Comparison of ENCODE assay signal across 9 cellular contexts in genomic region chr3:112302881-112303761, GRCh38. TPM values are rescaled to one million over a fixed set of nuclear protein-coding genes. Genes with fewer than 3 reads are reported as not detected.
A peak's percentile ranks its signal among the peaks of the same experiment; 100 is the strongest.
DNase-seq lines count a peak whose midpoint lies in the region; ATAC-seq, FAIRE-seq and TF ChIP-seq lines count a peak whose summit lies in the region.
"Had no signal": no experiment of that assay in that cellular context is flagged by ENCODE, and none has a peak within 500 bp of the region (broad histone marks: within the 10 kb centered on the region; RNA-seq: fewer than 3 reads in every experiment).

No MANE protein-coding gene starts in this region.

- peak overlapping the region; percentile 79 to 90 (median 83) for H3K4me2 ChIP-seq in BLaER1 treated with 17β-estradiol and CSF1 and Interleukin-3, amounts not matched to agents 10 nM and 100 nM
- H3K4me2 ChIP-seq in GM12878 (ENCODE audit: control insufficient read depth, insufficient read depth), result peak overlapping the region; percentile 64

- no peak for TF ChIP-seq EP300 in GM12878 (IDR thresholded peaks at IDR 0.05; ENCODE audit: borderline replicate concordance in 1 of 2, control insufficient read depth in 1 of 2, low read depth in 2 of 2, low read length in 2 of 2)

- H3K36me3 ChIP-seq in BLaER1 treated with 17β-estradiol and CSF1 and Interleukin-3, amounts not matched to agents 10 nM and 100 nM, result no peaks in the 10 kb centered on the region
- no peaks in the 10 kb centered on the region for H3K36me3 ChIP-seq in GM12878 (ENCODE audit: control insufficient read depth in 2 of 2, insufficient read depth in 2 of 2, low read length in 1 of 2)
- no peaks in the 10 kb centered on the region for H3K36me3 ChIP-seq in lower lobe of right lung

- TF ChIP-seq RAD21 in GM12878 (IDR thresholded peaks at IDR 0.05; ENCODE audit: insufficient read depth, low read depth, low read length), result 0 out of 2 replicates have a peak, but pooled peaks have one; percentile 1

- H3K27ac ChIP-seq in BLaER1 treated with 17β-estradiol and CSF1 and Interleukin-3, amounts not matched to agents 10 nM and 100 nM, result peak overlapping the region in 8 of 11 experiments; percentile 5 to 69 (median 42); a peak in 12 of 22 replicates
- H3K27ac ChIP-seq in GM12878 (ENCODE audit: control insufficient read depth, insufficient read depth) (peak overlapping the region; percentile 27; the same call in 1 of the 2 replicates), lower lobe of right lung (peak overlapping the region; percentile 4)

- no peaks in the 10 kb centered on the region for H4K20me1 ChIP-seq in BLaER1 treated with 17β-estradiol and CSF1 and Interleukin-3, amounts not matched to agents 10 nM and 100 nM
- no peaks in the 10 kb centered on the region for H4K20me1 ChIP-seq in GM12878 (ENCODE audit: control insufficient read depth, insufficient read depth)

- peak overlapping the region; percentile 38 to 67 (median 54) for H3K4me3 ChIP-seq in BLaER1 treated with 17β-estradiol and CSF1 and Interleukin-3, amounts not matched to agents 10 nM and 100 nM
- H3K4me3 ChIP-seq in GM12878, result peak overlapping the region; percentile 50; the same call in 1 of the 2 replicates
- H3K4me3 ChIP-seq in lower lobe of right lung, result peak overlapping the region; percentile 51

- H3K9me3 ChIP-seq in BLaER1 treated with 17β-estradiol and CSF1 and Interleukin-3, amounts not matched to agents 10 nM and 100 nM (replicated peaks in 1 of 11), result peaks cover 0 to 15% (median 9%) of the 10 kb centered on the region in 11 experiments; a peak in 12 of 22 replicates
- H3K9me3 ChIP-seq in GM12878 (replicated peaks; ENCODE audit: control insufficient read depth, insufficient read depth, low read length), result peaks cover 1% of the 10 kb centered on the region; the same call in 1 of the 3 replicates
- no peaks in the 10 kb centered on the region for H3K9me3 ChIP-seq in lower lobe of right lung

- no TSS peak for BruUV-seq in GM12878 (replicated peaks; lab: Mats Ljungman, UMichigan)

- RAD21 ChIA-PET in GM12878 (lab: Charles Lee; ENCODE audit: unreplicated experiment), result interaction anchor here (1.1 to 1.6 kb wide), 4 partner anchors 10 to 30 kb away, joined by 4 to 8 read pairs (median 4); partner anchors contain the start of genes CD200 and SLC9C1

- no peak for FAIRE-seq in GM12878 (lab: Jason Lieb, UNC)
- FAIRE-seq: colon had no signal

- ATAC-seq in HG02852 (IDR thresholded peaks at IDR 0.05; ENCODE audit: unreplicated experiment) (peak; percentile 61), GM12878 (peak; percentile 66), lower lobe of right lung (peak in 1 of 2 donors; percentile 6), GM18505 (IDR thresholded peaks at IDR 0.05; ENCODE audit: unreplicated experiment) (no peak)

- in situ Hi-C loops in GM12878 (cut with MboI), result no loop called here

- H3K9ac ChIP-seq in BLaER1 treated with 17β-estradiol and CSF1 and Interleukin-3, amounts not matched to agents 10 nM and 100 nM, result peak overlapping the region in 10 of 11 experiments; percentile 20 to 78 (median 62); a peak in 18 of 22 replicates
- peak overlapping the region; percentile 27 for H3K9ac ChIP-seq in GM12878 (ENCODE audit: control insufficient read depth, insufficient read depth, low read length)

- intact Hi-C loops in GM12878 (cut with micrococcal nuclease; ENCODE audit: unreplicated experiment), result no loop called here
- intact Hi-C loops in lower lobe of right lung (cut with DNase I), result no loop called here

- no peaks in the 10 kb centered on the region for H3K79me2 ChIP-seq in GM12878 (ENCODE audit: control insufficient read depth, insufficient read depth, low read length)

- TF ChIP-seq CTCF in GM12878 (IDR thresholded peaks at IDR 0.05 in 2 of 3, conservative IDR thresholded peaks at IDR 0.05 in 1 of 3; ENCODE audit: control insufficient read depth in 2 of 3, extremely low read depth in 1 of 3, insufficient read depth in 1 of 3, low read depth in 3 of 3, low read length in 3 of 3), result no peak
- TF ChIP-seq CTCF in lower lobe of right lung (IDR thresholded peaks at IDR 0.05), result no peak

- WGBS in GM12878 (ENCODE audit: insufficient coverage, insufficient replicate concordance, low lambda C conversion rate, missing lambda C conversion rate), result 26% methylated on average over 12 of the region's 12 CpGs

- TF ChIP-seq POLR2A in GM12878 (IDR thresholded peaks at IDR 0.05; ENCODE audit: low read depth, low read length) (no peak), GM18505 (IDR thresholded peaks at IDR 0.05; ENCODE audit: borderline replicate concordance, extremely low read depth, insufficient read depth, insufficient read length) (no peak)

- SMC1A ChIA-PET in GM12878 (lab: Charles Lee; ENCODE audit: uncharacterized antibody, unreplicated experiment), result interaction anchor here (0.6 to 2.5 kb wide), 13 partner anchors 10 to 200 kb away, joined by 3 to 10 read pairs (median 3); no protein-coding TSS in a partner anchor

- peaks cover 19 to 41% (median 32%) of the 10 kb centered on the region in 10 experiments for H3K4me1 ChIP-seq in BLaER1 treated with 17β-estradiol and CSF1 and Interleukin-3, amounts not matched to agents 10 nM and 100 nM
- H3K4me1 ChIP-seq in GM12878 (ENCODE audit: control insufficient read depth, insufficient read depth, low read length) (peaks cover 16% of the 10 kb centered on the region), lower lobe of right lung (peaks cover 25% of the 10 kb centered on the region)

- H2AFZ ChIP-seq in GM12878 (ENCODE audit: control insufficient read depth, low read depth, low read length), result peak overlapping the region; percentile 67

- CTCF ChIA-PET in GM12878 (lab: Yijun Ruan, JAX), result interaction anchor here (1.2 to 3.6 kb wide), 4 partner anchors 10 to 230 kb away, joined by 3 to 39 read pairs (median 6); partner anchors contain the start of gene SLC9C1

- POLR2A ChIA-PET in GM12878 (lab: Charles Lee), result interaction anchor here (0.7 to 1.5 kb wide), 2 partner anchors 13 to 191 kb away, joined by 3 read pairs; no protein-coding TSS in a partner anchor

- DNase-seq in GM12878 (ENCODE audit: low read depth, low spot score) (no peak), lower lobe of right lung (no peak), globus pallidus (ENCODE audit: low spot score) (no peak), GOT3 (lab: John Stamatoyannopoulos, UW) (no peak), DMS153 treated with DMSO at 0.1 percent for 48 hours (lab: John Stamatoyannopoulos, UW; ENCODE audit: unreplicated experiment) (no peak)

- H3K27me3 ChIP-seq in BLaER1 treated with 17β-estradiol and CSF1 and Interleukin-3, amounts not matched to agents 10 nM and 100 nM, result no peaks in the 10 kb centered on the region
- no peaks in the 10 kb centered on the region for H3K27me3 ChIP-seq in GM12878 (replicated peaks in 1 of 2; ENCODE audit: control insufficient read depth in 2 of 2, insufficient read depth in 2 of 2, low read length in 1 of 2)
- no peaks in the 10 kb centered on the region for H3K27me3 ChIP-seq in lower lobe of right lung (ENCODE audit: low read depth)

TF ChIP-seq in GM12878, 131 proteins besides CTCF, POLR2A, EP300 and RAD21 (continues in another document):
- TF ChIP-seq USF1 (IDR thresholded peaks at IDR 0.05; ENCODE audit: borderline replicate concordance, extremely low read length, insufficient read depth, low read depth, low read length), result no peak

RNA-seq across cellular contexts. Expression of gene SLC9C1, which starts 9.1 kb away (rescaled TPM):
- total RNA-seq in GM12878 (2013; cell fraction: nucleolus; rRNA removed), result 3.6 and 5.6 TPM in 2 replicates
- total RNA-seq in GM12878 (2014; rRNA removed) (not detected in 2 replicates), GM12878 (2014; rRNA removed; fragmentation: Illumina TruSeq; extraction: Trizol) (not detected in 2 replicates), GM12878 (2021) (not detected in 2 replicates), lower lobe of right lung (not detected)
- polyA plus RNA-seq in GM12878 (2011; ENCODE audit: low read depth), result not detected
- polyA plus RNA-seq in GM12878 (2011; rRNA removed) (0.23 TPM in 1 of 2 replicates, not detected in the other), GM12878 (2014; fragmentation: Illumina TruSeq; extraction: Trizol) (not detected in 2 replicates), GM12878 (2014; fragmentation: Nextera tagmentation; extraction: Ambion mirVana) (not detected), GM12878 (2014; rRNA removed) (not detected in 2 replicates), GM12878 (2016; fragmentation: Nextera tagmentation; extraction: Ambion mirVana) (not detected)
- polyA plus RNA-seq in GM12878 (2011; cell fraction: cytosol; rRNA removed), result not detected in 2 replicates
- not detected in 2 replicates for polyA plus RNA-seq in GM12878 (2011; cell fraction: nucleus; rRNA removed)
- 0.07 TPM in 1 of 2 replicates, not detected in the other for polyA plus RNA-seq in GM12878 (2012)
- not detected in 2 replicates for polyA minus RNA-seq in GM12878 (2011; rRNA and poly(A)+ RNA removed)
- polyA minus RNA-seq in GM12878 (2011; cell fraction: cytosol; rRNA and poly(A)+ RNA removed), result not detected in 2 replicates
- not detected in 2 replicates for polyA minus RNA-seq in GM12878 (2011; cell fraction: nucleus; rRNA and poly(A)+ RNA removed)

RNA-seq across cellular contexts. Expression of gene CD200, which starts 29.8 kb away (rescaled TPM):
- 63.1 and 64.4 TPM in 2 replicates for total RNA-seq in GM12878 (2013; cell fraction: nucleolus; rRNA removed)
- total RNA-seq in GM12878 (2014; rRNA removed) (21.2 and 24.3 TPM in 2 replicates), GM12878 (2014; rRNA removed; fragmentation: Illumina TruSeq; extraction: Trizol) (28.0 and 29.5 TPM in 2 replicates), GM12878 (2021) (27.8 and 29.2 TPM in 2 replicates), lower lobe of right lung (4.4 TPM)
- 9.9 TPM for polyA plus RNA-seq in GM12878 (2011; ENCODE audit: low read depth)
- polyA plus RNA-seq in GM12878 (2011; rRNA removed) (84.3 and 97.3 TPM in 2 replicates), GM12878 (2014; fragmentation: Illumina TruSeq; extraction: Trizol) (51.2 and 65.2 TPM in 2 replicates), GM12878 (2014; fragmentation: Nextera tagmentation; extraction: Ambion mirVana) (10 to 100 TPM; 39.8 to 44.0 TPM), GM12878 (2014; rRNA removed) (25.1 and 31.8 TPM in 2 replicates), GM12878 (2016; fragmentation: Nextera tagmentation; extraction: Ambion mirVana) (10 to 100 TPM; 31.0 to 34.5 TPM)
- 56.1 and 67.4 TPM in 2 replicates for polyA plus RNA-seq in GM12878 (2011; cell fraction: cytosol; rRNA removed)
- polyA plus RNA-seq in GM12878 (2011; cell fraction: nucleus; rRNA removed), result 48.3 and 66.3 TPM in 2 replicates
- 13.9 and 25.9 TPM in 2 replicates for polyA plus RNA-seq in GM12878 (2012)
- 60.8 and 70.1 TPM in 2 replicates for polyA minus RNA-seq in GM12878 (2011; rRNA and poly(A)+ RNA removed)
- 17.0 and 17.4 TPM in 2 replicates for polyA minus RNA-seq in GM12878 (2011; cell fraction: cytosol; rRNA and poly(A)+ RNA removed)
- 26.0 and 37.7 TPM in 2 replicates for polyA minus RNA-seq in GM12878 (2011; cell fraction: nucleus; rRNA and poly(A)+ RNA removed)
